ENCODE assay signal across 1 cellular context in the genomic region with DNA sequence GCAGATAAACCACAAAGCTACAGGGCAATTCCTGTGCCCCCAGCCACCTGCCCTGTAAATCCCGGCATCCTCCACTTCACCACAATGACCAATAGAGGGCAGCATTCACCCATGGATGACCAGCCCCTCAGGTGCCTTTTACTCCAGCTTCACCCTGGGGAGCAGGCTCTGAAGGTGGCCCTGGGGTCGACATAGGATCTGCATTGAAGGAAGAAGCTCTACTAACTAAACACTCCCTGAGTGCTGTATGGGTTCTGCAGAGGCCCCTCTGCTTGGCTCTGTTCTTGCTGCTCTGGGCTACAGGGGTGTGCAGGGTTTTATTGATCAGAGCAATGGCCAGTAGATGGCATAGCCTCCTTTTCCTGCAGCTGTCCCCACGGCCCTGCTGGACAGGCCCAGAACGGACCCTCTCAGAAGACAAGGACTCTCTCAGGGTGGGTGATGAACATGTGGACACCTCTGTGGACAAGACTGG.
TF ChIP-seq lines count a peak whose summit lies in the region.

No MANE protein-coding gene starts in this region.

TF ChIP-seq in HepG2, 621 proteins besides CTCF, POLR2A, EP300 and RAD21 (continued from another document and continues in another):
- TF ChIP-seq, protein P1, sequence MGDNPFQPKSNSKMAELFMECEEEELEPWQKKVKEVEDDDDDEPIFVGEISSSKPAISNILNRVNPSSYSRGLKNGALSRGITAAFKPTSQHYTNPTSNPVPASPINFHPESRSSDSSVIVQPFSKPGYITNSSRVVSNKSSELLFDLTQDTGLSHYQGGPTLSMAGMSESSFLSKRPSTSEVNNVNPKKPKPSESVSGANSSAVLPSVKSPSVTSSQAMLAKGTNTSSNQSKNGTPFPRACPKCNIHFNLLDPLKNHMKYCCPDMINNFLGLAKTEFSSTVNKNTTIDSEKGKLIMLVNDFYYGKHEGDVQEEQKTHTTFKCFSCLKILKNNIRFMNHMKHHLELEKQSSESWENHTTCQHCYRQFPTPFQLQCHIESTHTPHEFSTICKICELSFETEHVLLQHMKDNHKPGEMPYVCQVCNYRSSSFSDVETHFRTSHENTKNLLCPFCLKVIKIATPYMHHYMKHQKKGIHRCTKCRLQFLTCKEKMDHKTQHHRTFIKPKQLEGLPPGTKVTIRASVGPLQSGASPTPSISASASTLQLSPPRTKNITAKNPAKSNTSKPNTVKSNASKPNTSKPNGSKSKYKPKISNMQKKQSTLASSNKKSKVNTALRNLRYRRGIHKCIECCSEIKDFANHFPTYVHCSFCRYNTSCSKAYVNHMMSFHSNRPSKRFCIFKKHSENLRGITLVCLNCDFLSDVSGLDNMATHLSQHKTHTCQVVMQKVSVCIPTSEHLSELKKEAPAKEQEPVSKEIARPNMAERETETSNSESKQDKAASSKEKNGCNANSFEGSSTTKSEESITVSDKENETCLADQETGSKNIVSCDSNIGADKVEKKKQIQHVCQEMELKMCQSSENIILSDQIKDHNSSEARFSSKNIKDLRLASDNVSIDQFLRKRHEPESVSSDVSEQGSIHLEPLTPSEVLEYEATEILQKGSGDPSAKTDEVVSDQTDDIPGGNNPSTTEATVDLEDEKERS (CRISPR knock-in tag; IDR thresholded peaks at IDR 0.05): no peak
- TF ChIP-seq FOXA1 (IDR thresholded peaks at IDR 0.05): no peak
- TF ChIP-seq FOXA1 (CRISPR knock-in tag; IDR thresholded peaks at IDR 0.05): no peak
- no peak for TF ChIP-seq ZNF383 (CRISPR knock-in tag; IDR thresholded peaks at IDR 0.05; ENCODE audit: borderline replicate concordance)
- TF ChIP-seq, protein P2, sequence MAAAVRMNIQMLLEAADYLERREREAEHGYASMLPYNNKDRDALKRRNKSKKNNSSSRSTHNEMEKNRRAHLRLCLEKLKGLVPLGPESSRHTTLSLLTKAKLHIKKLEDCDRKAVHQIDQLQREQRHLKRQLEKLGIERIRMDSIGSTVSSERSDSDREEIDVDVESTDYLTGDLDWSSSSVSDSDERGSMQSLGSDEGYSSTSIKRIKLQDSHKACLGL (CRISPR knock-in tag; IDR thresholded peaks at IDR 0.05): no peak
- TF ChIP-seq, protein P3, sequence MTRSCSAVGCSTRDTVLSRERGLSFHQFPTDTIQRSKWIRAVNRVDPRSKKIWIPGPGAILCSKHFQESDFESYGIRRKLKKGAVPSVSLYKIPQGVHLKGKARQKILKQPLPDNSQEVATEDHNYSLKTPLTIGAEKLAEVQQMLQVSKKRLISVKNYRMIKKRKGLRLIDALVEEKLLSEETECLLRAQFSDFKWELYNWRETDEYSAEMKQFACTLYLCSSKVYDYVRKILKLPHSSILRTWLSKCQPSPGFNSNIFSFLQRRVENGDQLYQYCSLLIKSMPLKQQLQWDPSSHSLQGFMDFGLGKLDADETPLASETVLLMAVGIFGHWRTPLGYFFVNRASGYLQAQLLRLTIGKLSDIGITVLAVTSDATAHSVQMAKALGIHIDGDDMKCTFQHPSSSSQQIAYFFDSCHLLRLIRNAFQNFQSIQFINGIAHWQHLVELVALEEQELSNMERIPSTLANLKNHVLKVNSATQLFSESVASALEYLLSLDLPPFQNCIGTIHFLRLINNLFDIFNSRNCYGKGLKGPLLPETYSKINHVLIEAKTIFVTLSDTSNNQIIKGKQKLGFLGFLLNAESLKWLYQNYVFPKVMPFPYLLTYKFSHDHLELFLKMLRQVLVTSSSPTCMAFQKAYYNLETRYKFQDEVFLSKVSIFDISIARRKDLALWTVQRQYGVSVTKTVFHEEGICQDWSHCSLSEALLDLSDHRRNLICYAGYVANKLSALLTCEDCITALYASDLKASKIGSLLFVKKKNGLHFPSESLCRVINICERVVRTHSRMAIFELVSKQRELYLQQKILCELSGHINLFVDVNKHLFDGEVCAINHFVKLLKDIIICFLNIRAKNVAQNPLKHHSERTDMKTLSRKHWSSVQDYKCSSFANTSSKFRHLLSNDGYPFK (CRISPR knock-in tag; IDR thresholded peaks at IDR 0.05; ENCODE audit: borderline replicate concordance): peak; percentile 46; the same call in 1 of the 2 replicates
- no peak for TF ChIP-seq ZNF577 (CRISPR knock-in tag; IDR thresholded peaks at IDR 0.05; ENCODE audit: borderline replicate concordance, low read depth)
- TF ChIP-seq, protein P4, sequence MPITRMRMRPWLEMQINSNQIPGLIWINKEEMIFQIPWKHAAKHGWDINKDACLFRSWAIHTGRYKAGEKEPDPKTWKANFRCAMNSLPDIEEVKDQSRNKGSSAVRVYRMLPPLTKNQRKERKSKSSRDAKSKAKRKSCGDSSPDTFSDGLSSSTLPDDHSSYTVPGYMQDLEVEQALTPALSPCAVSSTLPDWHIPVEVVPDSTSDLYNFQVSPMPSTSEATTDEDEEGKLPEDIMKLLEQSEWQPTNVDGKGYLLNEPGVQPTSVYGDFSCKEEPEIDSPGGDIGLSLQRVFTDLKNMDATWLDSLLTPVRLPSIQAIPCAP (CRISPR knock-in tag; IDR thresholded peaks at IDR 0.05; ENCODE audit: low read depth): no peak
- no peak for TF ChIP-seq SRSF1 (optimal IDR thresholded peaks at IDR 0.05; ENCODE audit: low read depth, low read length)
- TF ChIP-seq KDM1A (CRISPR knock-in tag; IDR thresholded peaks at IDR 0.05): no peak
- TF ChIP-seq, protein P5, sequence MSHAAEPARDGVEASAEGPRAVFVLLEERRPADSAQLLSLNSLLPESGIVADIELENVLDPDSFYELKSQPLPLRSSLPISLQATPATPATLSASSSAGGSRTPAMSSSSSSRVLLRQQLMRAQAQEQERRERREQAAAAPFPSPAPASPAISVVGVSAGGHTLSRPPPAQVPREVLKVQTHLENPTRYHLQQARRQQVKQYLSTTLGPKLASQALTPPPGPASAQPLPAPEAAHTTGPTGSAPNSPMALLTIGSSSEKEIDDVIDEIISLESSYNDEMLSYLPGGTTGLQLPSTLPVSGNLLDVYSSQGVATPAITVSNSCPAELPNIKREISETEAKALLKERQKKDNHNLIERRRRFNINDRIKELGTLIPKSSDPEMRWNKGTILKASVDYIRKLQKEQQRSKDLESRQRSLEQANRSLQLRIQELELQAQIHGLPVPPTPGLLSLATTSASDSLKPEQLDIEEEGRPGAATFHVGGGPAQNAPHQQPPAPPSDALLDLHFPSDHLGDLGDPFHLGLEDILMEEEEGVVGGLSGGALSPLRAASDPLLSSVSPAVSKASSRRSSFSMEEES (CRISPR knock-in tag; IDR thresholded peaks at IDR 0.05): no peak
- no peak for TF ChIP-seq THYN1 (CRISPR knock-in tag; IDR thresholded peaks at IDR 0.05; ENCODE audit: borderline replicate concordance, low read depth)
- TF ChIP-seq CENPX (CRISPR knock-in tag; IDR thresholded peaks at IDR 0.05): no peak
- TF ChIP-seq, protein P6, sequence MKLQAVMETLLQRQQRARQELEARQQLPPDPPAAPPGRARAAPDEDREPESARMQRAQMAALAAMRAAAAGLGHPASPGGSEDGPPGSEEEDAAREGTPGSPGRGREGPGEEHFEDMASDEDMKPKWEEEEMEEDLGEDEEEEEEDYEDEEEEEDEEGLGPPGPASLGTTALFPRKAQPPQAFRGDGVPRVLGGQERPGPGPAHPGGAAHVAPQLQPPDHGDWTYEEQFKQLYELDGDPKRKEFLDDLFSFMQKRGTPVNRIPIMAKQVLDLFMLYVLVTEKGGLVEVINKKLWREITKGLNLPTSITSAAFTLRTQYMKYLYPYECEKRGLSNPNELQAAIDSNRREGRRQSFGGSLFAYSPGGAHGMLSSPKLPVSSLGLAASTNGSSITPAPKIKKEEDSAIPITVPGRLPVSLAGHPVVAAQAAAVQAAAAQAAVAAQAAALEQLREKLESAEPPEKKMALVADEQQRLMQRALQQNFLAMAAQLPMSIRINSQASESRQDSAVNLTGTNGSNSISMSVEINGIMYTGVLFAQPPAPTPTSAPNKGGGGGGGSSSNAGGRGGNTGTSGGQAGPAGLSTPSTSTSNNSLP (IDR thresholded peaks at IDR 0.05; ENCODE audit: low read depth, low read length): 0 out of 2 replicates have a peak, but pooled peaks have one; percentile 9
- TF ChIP-seq, protein P7, sequence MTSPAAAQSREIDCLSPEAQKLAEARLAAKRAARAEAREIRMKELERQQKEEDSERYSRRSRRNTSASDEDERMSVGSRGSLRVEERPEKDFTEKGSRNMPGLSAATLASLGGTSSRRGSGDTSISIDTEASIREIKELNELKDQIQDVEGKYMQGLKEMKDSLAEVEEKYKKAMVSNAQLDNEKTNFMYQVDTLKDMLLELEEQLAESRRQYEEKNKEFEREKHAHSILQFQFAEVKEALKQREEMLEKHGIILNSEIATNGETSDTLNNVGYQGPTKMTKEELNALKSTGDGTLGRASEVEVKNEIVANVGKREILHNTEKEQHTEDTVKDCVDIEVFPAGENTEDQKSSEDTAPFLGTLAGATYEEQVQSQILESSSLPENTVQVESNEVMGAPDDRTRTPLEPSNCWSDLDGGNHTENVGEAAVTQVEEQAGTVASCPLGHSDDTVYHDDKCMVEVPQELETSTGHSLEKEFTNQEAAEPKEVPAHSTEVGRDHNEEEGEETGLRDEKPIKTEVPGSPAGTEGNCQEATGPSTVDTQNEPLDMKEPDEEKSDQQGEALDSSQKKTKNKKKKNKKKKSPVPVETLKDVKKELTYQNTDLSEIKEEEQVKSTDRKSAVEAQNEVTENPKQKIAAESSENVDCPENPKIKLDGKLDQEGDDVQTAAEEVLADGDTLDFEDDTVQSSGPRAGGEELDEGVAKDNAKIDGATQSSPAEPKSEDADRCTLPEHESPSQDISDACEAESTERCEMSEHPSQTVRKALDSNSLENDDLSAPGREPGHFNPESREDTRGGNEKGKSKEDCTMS (CRISPR knock-in tag; conservative IDR thresholded peaks at IDR 0.05): no peak
- TF ChIP-seq DPF2 (CRISPR knock-in tag; IDR thresholded peaks at IDR 0.05; ENCODE audit: borderline replicate concordance, low read depth): no peak
- TF ChIP-seq, protein P8, sequence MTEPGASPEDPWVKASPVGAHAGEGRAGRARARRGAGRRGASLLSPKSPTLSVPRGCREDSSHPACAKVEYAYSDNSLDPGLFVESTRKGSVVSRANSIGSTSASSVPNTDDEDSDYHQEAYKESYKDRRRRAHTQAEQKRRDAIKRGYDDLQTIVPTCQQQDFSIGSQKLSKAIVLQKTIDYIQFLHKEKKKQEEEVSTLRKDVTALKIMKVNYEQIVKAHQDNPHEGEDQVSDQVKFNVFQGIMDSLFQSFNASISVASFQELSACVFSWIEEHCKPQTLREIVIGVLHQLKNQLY (CRISPR knock-in tag; IDR thresholded peaks at IDR 0.05): no peak
- TF ChIP-seq, protein P9, sequence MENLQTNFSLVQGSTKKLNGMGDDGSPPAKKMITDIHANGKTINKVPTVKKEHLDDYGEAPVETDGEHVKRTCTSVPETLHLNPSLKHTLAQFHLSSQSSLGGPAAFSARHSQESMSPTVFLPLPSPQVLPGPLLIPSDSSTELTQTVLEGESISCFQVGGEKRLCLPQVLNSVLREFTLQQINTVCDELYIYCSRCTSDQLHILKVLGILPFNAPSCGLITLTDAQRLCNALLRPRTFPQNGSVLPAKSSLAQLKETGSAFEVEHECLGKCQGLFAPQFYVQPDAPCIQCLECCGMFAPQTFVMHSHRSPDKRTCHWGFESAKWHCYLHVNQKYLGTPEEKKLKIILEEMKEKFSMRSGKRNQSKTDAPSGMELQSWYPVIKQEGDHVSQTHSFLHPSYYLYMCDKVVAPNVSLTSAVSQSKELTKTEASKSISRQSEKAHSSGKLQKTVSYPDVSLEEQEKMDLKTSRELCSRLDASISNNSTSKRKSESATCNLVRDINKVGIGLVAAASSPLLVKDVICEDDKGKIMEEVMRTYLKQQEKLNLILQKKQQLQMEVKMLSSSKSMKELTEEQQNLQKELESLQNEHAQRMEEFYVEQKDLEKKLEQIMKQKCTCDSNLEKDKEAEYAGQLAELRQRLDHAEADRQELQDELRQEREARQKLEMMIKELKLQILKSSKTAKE (CRISPR knock-in tag; IDR thresholded peaks at IDR 0.05; ENCODE audit: borderline replicate concordance): no peak
- TF ChIP-seq, protein P10, sequence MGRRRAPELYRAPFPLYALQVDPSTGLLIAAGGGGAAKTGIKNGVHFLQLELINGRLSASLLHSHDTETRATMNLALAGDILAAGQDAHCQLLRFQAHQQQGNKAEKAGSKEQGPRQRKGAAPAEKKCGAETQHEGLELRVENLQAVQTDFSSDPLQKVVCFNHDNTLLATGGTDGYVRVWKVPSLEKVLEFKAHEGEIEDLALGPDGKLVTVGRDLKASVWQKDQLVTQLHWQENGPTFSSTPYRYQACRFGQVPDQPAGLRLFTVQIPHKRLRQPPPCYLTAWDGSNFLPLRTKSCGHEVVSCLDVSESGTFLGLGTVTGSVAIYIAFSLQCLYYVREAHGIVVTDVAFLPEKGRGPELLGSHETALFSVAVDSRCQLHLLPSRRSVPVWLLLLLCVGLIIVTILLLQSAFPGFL (CRISPR knock-in tag; IDR thresholded peaks at IDR 0.05): no peak
- TF ChIP-seq TOE1 (CRISPR knock-in tag; IDR thresholded peaks at IDR 0.05): no peak
- no peak for TF ChIP-seq ZNF251 (CRISPR knock-in tag; IDR thresholded peaks at IDR 0.05)
- no peak for TF ChIP-seq MBNL3 (CRISPR knock-in tag; conservative IDR thresholded peaks at IDR 0.05)
- TF ChIP-seq, protein P11, sequence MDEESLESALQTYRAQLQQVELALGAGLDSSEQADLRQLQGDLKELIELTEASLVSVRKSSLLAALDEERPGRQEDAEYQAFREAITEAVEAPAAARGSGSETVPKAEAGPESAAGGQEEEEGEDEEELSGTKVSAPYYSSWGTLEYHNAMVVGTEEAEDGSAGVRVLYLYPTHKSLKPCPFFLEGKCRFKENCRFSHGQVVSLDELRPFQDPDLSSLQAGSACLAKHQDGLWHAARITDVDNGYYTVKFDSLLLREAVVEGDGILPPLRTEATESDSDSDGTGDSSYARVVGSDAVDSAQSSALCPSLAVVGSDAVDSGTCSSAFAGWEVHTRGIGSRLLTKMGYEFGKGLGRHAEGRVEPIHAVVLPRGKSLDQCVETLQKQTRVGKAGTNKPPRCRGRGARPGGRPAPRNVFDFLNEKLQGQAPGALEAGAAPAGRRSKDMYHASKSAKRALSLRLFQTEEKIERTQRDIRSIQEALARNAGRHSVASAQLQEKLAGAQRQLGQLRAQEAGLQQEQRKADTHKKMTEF (CRISPR knock-in tag; IDR thresholded peaks at IDR 0.05): peak; percentile 45; the same call in 1 of the 2 replicates
- no peak for TF ChIP-seq SIX4 (CRISPR knock-in tag; IDR thresholded peaks at IDR 0.05)
